In the genomic region with DNA sequence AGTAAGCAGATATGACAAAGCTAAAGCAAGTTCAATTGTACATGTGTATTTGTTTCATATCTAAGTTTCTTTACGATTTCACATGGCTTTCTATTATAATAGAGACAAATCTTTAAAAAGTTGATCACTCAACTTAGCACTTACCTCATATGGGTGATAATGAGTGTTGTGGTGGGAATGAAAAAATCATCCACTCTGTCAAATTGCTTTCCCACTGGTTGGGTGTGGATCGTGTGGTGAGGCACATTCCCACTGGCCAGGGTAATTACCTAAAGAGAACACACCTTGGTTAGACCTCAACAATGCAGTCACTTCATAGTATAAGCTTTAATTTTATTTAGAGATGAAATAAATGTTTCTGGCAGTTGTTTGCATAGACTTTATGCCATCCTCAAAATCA, we compare ENCODE assay signal across 22 cellular contexts.
DNase-seq lines count a peak whose midpoint lies in the region; ATAC-seq, FAIRE-seq and TF ChIP-seq lines count a peak whose summit lies in the region.
"Had no signal": no experiment of that assay in that cellular context is flagged by ENCODE, and none has a peak within 500 bp of the region (broad histone marks: within the 10 kb centered on the region; RNA-seq: fewer than 3 reads in every experiment).

No MANE protein-coding gene starts in this region.

- no peaks in the 10 kb centered on the region for H3K36me3 Mint-ChIP-seq in HFFc6 (ENCODE audit: low read depth)
- H3K36me3 Mint-ChIP-seq: CD8-positive, alpha-beta T cell had no signal

- POLR2A ChIA-PET in GM12878 (lab: Charles Lee), result no interaction called here

- TF ChIP-seq RAD21 in GM12878 (IDR thresholded peaks at IDR 0.05; ENCODE audit: insufficient read depth, low read depth, low read length), result no peak

- 0 out of 2 replicates have a peak, but pooled peaks cover 3% of the 10 kb centered on the region for H3K9me3 Mint-ChIP-seq in HFFc6
- H3K9me3 Mint-ChIP-seq: CD4-positive, alpha-beta T cell had no signal

- H3K4me2 ChIP-seq in GM12878 (ENCODE audit: control insufficient read depth, insufficient read depth) (no peak overlapping the region), mesendoderm (ENCODE audit: low read length) (no peak overlapping the region)
- H3K4me2 ChIP-seq: A549; BLaER1 treated with 17β-estradiol and CSF1 and Interleukin-3, amounts not matched to agents 10 nM and 100 nM had no signal

- no peak overlapping the region for H2AK5ac ChIP-seq in mesendoderm (ENCODE audit: low read length)

- H3K9ac ChIP-seq in GM12878 (ENCODE audit: control insufficient read depth, insufficient read depth, low read length) (no peak overlapping the region), mesendoderm (ENCODE audit: low read length) (no peak overlapping the region)
- H3K9ac ChIP-seq: BLaER1 treated with 17β-estradiol and CSF1 and Interleukin-3, amounts not matched to agents 10 nM and 100 nM had no signal

- intact Hi-C loops in GM12878 (cut with micrococcal nuclease; ENCODE audit: unreplicated experiment), result no loop called here

- no peak; the same call in 2 of the 3 replicates for ATAC-seq in GM12878
- no peak for ATAC-seq in GM21390 (IDR thresholded peaks at IDR 0.05; ENCODE audit: unreplicated experiment)
- ATAC-seq: A549; CD8-positive, alpha-beta T cell had no signal

- H3K9me3 ChIP-seq in GM12878 (replicated peaks; ENCODE audit: control insufficient read depth, insufficient read depth, low read length), result no peaks in the 10 kb centered on the region
- H3K9me3 ChIP-seq: A549; BLaER1 treated with 17β-estradiol and CSF1 and Interleukin-3, amounts not matched to agents 10 nM and 100 nM; Caco-2 had no signal

- H3K23ac ChIP-seq in mesendoderm (ENCODE audit: low read length), result no peak overlapping the region

- 3% methylated on average over 2 of the region's 2 CpGs for WGBS in GM12878 (ENCODE audit: insufficient coverage, insufficient replicate concordance, low lambda C conversion rate, missing lambda C conversion rate)
- WGBS in mesendoderm (ENCODE audit: extremely low coverage, insufficient coverage, low lambda C conversion rate), result no CpG with 5 or more reads among the region's 2 CpGs

- H3K56ac ChIP-seq in mesendoderm (ENCODE audit: low read length), result peak overlapping the region; percentile 51

- no peak overlapping the region for H2BK5ac ChIP-seq in mesendoderm (ENCODE audit: low read length)

- no peaks in the 10 kb centered on the region for H3K79me2 ChIP-seq in GM12878 (ENCODE audit: control insufficient read depth, insufficient read depth, low read length)
- no peaks in the 10 kb centered on the region for H3K79me2 ChIP-seq in mesendoderm (ENCODE audit: control insufficient read depth, insufficient read depth, low read length)

- no peak overlapping the region for H3K18ac ChIP-seq in mesendoderm (ENCODE audit: low read length)

- CTCF ChIA-PET in GM12878 (lab: Yijun Ruan, JAX), result interaction anchor here (1.1 kb wide), 1 partner anchor 18 kb away, joined by 3 read pairs; no protein-coding TSS in a partner anchor

- H3K27me3 Mint-ChIP-seq in HFFc6 (ENCODE audit: insufficient read depth), result no peaks in the 10 kb centered on the region
- H3K27me3 Mint-ChIP-seq: B cell; CD4-positive, alpha-beta T cell had no signal

- FAIRE-seq in GM12878 (lab: Jason Lieb, UNC), result no peak
- FAIRE-seq: A549, G401.6, GM12892, GM18507 had no signal

- no peaks in the 10 kb centered on the region for H3K27me3 ChIP-seq in GM12878 (replicated peaks in 1 of 2; ENCODE audit: control insufficient read depth in 2 of 2, insufficient read depth in 2 of 2, low read length in 1 of 2)
- H3K27me3 ChIP-seq in mesendoderm (ENCODE audit: insufficient read depth, low read length, poor library complexity), result no peaks in the 10 kb centered on the region
- H3K27me3 ChIP-seq: BLaER1 treated with 17β-estradiol and CSF1 and Interleukin-3, amounts not matched to agents 10 nM and 100 nM had no signal

- H3K4me3 ChIP-seq in GM12878, result no peak overlapping the region
- no peak overlapping the region for H3K4me3 ChIP-seq in mesendoderm (ENCODE audit: low read length)
- H3K4me3 ChIP-seq: A549; BLaER1 treated with 17β-estradiol and CSF1 and Interleukin-3, amounts not matched to agents 10 nM and 100 nM had no signal

- BruUV-seq in GM12878 (replicated peaks; lab: Mats Ljungman, UMichigan), result no TSS peak

- H3K36me3 ChIP-seq in GM12878 (ENCODE audit: control insufficient read depth in 2 of 2, insufficient read depth in 2 of 2, low read length in 1 of 2) (no peaks in the 10 kb centered on the region), mesendoderm (ENCODE audit: control insufficient read depth, insufficient read depth, low read length) (no peaks in the 10 kb centered on the region)
- H3K36me3 ChIP-seq: BLaER1 treated with 17β-estradiol and CSF1 and Interleukin-3, amounts not matched to agents 10 nM and 100 nM had no signal

- no peak overlapping the region for H3K4ac ChIP-seq in mesendoderm (ENCODE audit: low read depth, low read length)

- H4K5ac ChIP-seq in mesendoderm (ENCODE audit: low read length), result no peak overlapping the region

- no peak overlapping the region for H3K27ac ChIP-seq in GM12878 (ENCODE audit: control insufficient read depth, insufficient read depth)
- H3K27ac ChIP-seq in mesendoderm (ENCODE audit: low read depth, low read length), result no peak overlapping the region
- H3K27ac ChIP-seq: 22Rv1; A549; BLaER1 treated with 17β-estradiol and CSF1 and Interleukin-3, amounts not matched to agents 10 nM and 100 nM; C4-2B had no signal

- no peaks in the 10 kb centered on the region for H4K20me1 ChIP-seq in GM12878 (ENCODE audit: control insufficient read depth, insufficient read depth)
- H4K20me1 ChIP-seq: BLaER1 treated with 17β-estradiol and CSF1 and Interleukin-3, amounts not matched to agents 10 nM and 100 nM had no signal

- H2BK120ac ChIP-seq in mesendoderm (ENCODE audit: low read depth, low read length), result no peak overlapping the region

- no peak overlapping the region for H4K8ac ChIP-seq in mesendoderm (ENCODE audit: low read depth, low read length)

- SMC1A ChIA-PET in GM12878 (lab: Charles Lee; ENCODE audit: uncharacterized antibody, unreplicated experiment), result interaction anchor here (0.6 to 0.9 kb wide), 2 partner anchors 20 to 1695 kb away, joined by 3 read pairs; no protein-coding TSS in a partner anchor

- peak; percentile 2 for DNase-seq in NCI-H82 (lab: John Stamatoyannopoulos, UW)
- DNase-seq in NCI-H82 treated with DMSO at 0.1 percent for 48 hours (lab: John Stamatoyannopoulos, UW; ENCODE audit: unreplicated experiment), result no peak
- no peak for DNase-seq in GM12878 (ENCODE audit: low read depth, low spot score)
- DNase-seq in mesendoderm, result no peak
- DNase-seq in glomerular visceral epithelial cell (ENCODE audit: extremely low spot score), result no peak
- no peak for DNase-seq in HFFc6
- DNase-seq: AML-193; Caco-2; Calu3; CD4-positive, alpha-beta T cell; CD8-positive, alpha-beta T cell; DMS79 treated with DMSO at 0.1 percent for 48 hours; GF-D8 had no signal

- TF ChIP-seq POLR2A in GM12878 (IDR thresholded peaks at IDR 0.05; ENCODE audit: low read depth, low read length), result no peak

- TF ChIP-seq CTCF in GM12878 (IDR thresholded peaks at IDR 0.05 in 2 of 3, conservative IDR thresholded peaks at IDR 0.05 in 1 of 3; ENCODE audit: control insufficient read depth in 2 of 3, extremely low read depth in 1 of 3, insufficient read depth in 1 of 3, low read depth in 3 of 3, low read length in 3 of 3) (no peak), HFFc6 (IDR thresholded peaks at IDR 0.05) (no peak)

- RAD21 ChIA-PET in GM12878 (lab: Charles Lee; ENCODE audit: unreplicated experiment), result no interaction called here

- no peak overlapping the region for H2AFZ ChIP-seq in GM12878 (ENCODE audit: control insufficient read depth, low read depth, low read length)

- in situ Hi-C loops in GM12878 (cut with MboI), result no loop called here

- H3K4me1 Mint-ChIP-seq in HFFc6 (ENCODE audit: low read depth), result no peaks in the 10 kb centered on the region
- H3K4me1 Mint-ChIP-seq: B cell had no signal

- no peak overlapping the region for H3K27ac Mint-ChIP-seq in HFFc6
- H3K27ac Mint-ChIP-seq: B cell; CD4-positive, alpha-beta T cell; CD8-positive, alpha-beta T cell had no signal

- H3K4me1 ChIP-seq in GM12878 (ENCODE audit: control insufficient read depth, insufficient read depth, low read length) (no peaks in the 10 kb centered on the region), mesendoderm (ENCODE audit: control insufficient read depth, low read depth, low read length) (peaks cover 2% of the 10 kb centered on the region)
- H3K4me1 ChIP-seq: A549; BLaER1 treated with 17β-estradiol and CSF1 and Interleukin-3, amounts not matched to agents 10 nM and 100 nM; Caco-2 had no signal

- no peak overlapping the region for H3K4me3 Mint-ChIP-seq in HFFc6
- H3K4me3 Mint-ChIP-seq: B cell; CD4-positive, alpha-beta T cell; CD8-positive, alpha-beta T cell had no signal

- no peak overlapping the region for H2BK15ac ChIP-seq in mesendoderm (replicated peaks; ENCODE audit: low read depth)

- no peak for TF ChIP-seq EP300 in GM12878 (IDR thresholded peaks at IDR 0.05; ENCODE audit: borderline replicate concordance in 1 of 2, control insufficient read depth in 1 of 2, low read depth in 2 of 2, low read length in 2 of 2)

- no peaks in the 10 kb centered on the region for H3K79me1 ChIP-seq in mesendoderm (ENCODE audit: low read length)

TF ChIP-seq in GM12878, 131 proteins besides CTCF, POLR2A, EP300 and RAD21 (continues in another document):
- TF ChIP-seq MTA2 (IDR thresholded peaks at IDR 0.05; ENCODE audit: low read depth) (peak; percentile 93), IKZF1 (conservative IDR thresholded peaks at IDR 0.05) (peak; percentile 65), PBX3 (IDR thresholded peaks at IDR 0.05; ENCODE audit: insufficient replicate concordance, low read depth, low read length) (no peak), DPF2 (IDR thresholded peaks at IDR 0.05) (0 out of 2 replicates have a peak, but pooled peaks have one; percentile 26), MEF2B (IDR thresholded peaks at IDR 0.05; ENCODE audit: partially characterized antibody, poor library complexity, severe bottlenecking) (peak; percentile 23)
